30 cellular contexts compared by ENCODE assay signal in genomic region chr22:20997536-20998257, GRCh38. TPM values are rescaled to one million over a fixed set of nuclear protein-coding genes. Genes with fewer than 3 reads are reported as not detected.
DNase-seq lines count a peak whose midpoint lies in the region; ATAC-seq and TF ChIP-seq lines count a peak whose summit lies in the region.
"Had no signal": no experiment of that assay in that cellular context is flagged by ENCODE, and none has a peak within 500 bp of the region (broad histone marks: within the 10 kb centered on the region; RNA-seq: fewer than 3 reads in every experiment).

No MANE protein-coding gene starts in this region.

- H3K9me3 Mint-ChIP-seq in naive thymus-derived CD8-positive, alpha-beta T cell, result no peaks in the 10 kb centered on the region
- H3K9me3 Mint-ChIP-seq: activated T-cell treated with anti-CD3 and anti-CD28 coated beads, Interleukin-2, amount 50 U/mL, for 4 hours; CD4-positive, alpha-beta T cell; effector memory CD8-positive, alpha-beta T cell; T-cell had no signal

- TF ChIP-seq EP300 in SK-N-SH (IDR thresholded peaks at IDR 0.05; ENCODE audit: borderline replicate concordance in 1 of 2, low read depth in 1 of 2, low read length in 1 of 2), result no peak

- TF ChIP-seq CTCF in SK-N-SH (IDR thresholded peaks at IDR 0.05) (no peak), 22Rv1 (IDR thresholded peaks at IDR 0.05) (no peak), HEK293 (tag by site-specific recombination; IDR thresholded peaks at IDR 0.05) (no peak)

- peaks cover 0 to 19% (median 0%) of the 10 kb centered on the region in 3 donors for H3K36me3 Mint-ChIP-seq in naive thymus-derived CD8-positive, alpha-beta T cell
- H3K36me3 Mint-ChIP-seq: T-cell had no signal

- WGBS in SK-N-SH (ENCODE audit: low lambda C conversion rate), result 95% methylated on average over 10 of the region's 13 CpGs

- no peaks in the 10 kb centered on the region for H3K9me3 ChIP-seq in SK-N-SH
- H3K9me3 ChIP-seq in HEK293 (ENCODE audit: control insufficient read depth, insufficient read depth, low read depth, low read length), result no peaks in the 10 kb centered on the region
- H3K9me3 ChIP-seq: ascending aorta, HAP-1, ovary, SJCRH30, upper lobe of left lung had no signal

- H3K27me3 Mint-ChIP-seq in naive thymus-derived CD8-positive, alpha-beta T cell, result no peaks in the 10 kb centered on the region
- H3K27me3 Mint-ChIP-seq: CD4-positive, alpha-beta T cell; effector memory CD8-positive, alpha-beta T cell; naive thymus-derived CD4-positive, alpha-beta T cell; T-cell had no signal

- H2AFZ ChIP-seq in SK-N-SH (ENCODE audit: low read depth), result no peak overlapping the region

- H3K4me1 Mint-ChIP-seq in naive thymus-derived CD8-positive, alpha-beta T cell, result peaks cover 11 to 37% (median 28%) of the 10 kb centered on the region in 4 donors

- no peak overlapping the region for H3K4me2 ChIP-seq in SK-N-SH
- H3K4me2 ChIP-seq: smooth muscle cell had no signal

- ATAC-seq in SK-N-SH treated with all-trans-retinoic acid at 6 μM for 48 hours (no peak), HG03280 (IDR thresholded peaks at IDR 0.05; ENCODE audit: unreplicated experiment) (no peak), HG03378 (IDR thresholded peaks at IDR 0.05; ENCODE audit: unreplicated experiment) (no peak)
- ATAC-seq in naive thymus-derived CD8-positive, alpha-beta T cell, result no peak
- ATAC-seq: activated T-cell treated with anti-CD3 and anti-CD28 coated beads, Interleukin-2, amount 50 U/mL, for 4 hours; effector memory CD8-positive, alpha-beta T cell; naive thymus-derived CD4-positive, alpha-beta T cell; T-cell had no signal

- no peak overlapping the region for H3K27ac ChIP-seq in SK-N-SH (ENCODE audit: low read depth in 2 of 2, low read length in 1 of 2)
- H3K27ac ChIP-seq in 22Rv1, result peak overlapping the region; percentile 99
- H3K27ac ChIP-seq in HEK293 (ENCODE audit: extremely low read depth, low read depth, low read length), result no peak overlapping the region
- H3K27ac ChIP-seq: ascending aorta, cardiac muscle cell, coronary artery, SJCRH30, upper lobe of left lung had no signal

- CTCF ChIA-PET in SK-N-SH (lab: Yijun Ruan, JAX) (no interaction called here), HEK293 (lab: Yijun Ruan, JAX) (no interaction called here)

- peak overlapping the region in 6 of 10 donors; percentile 4 to 91 (median 49) for H3K27ac Mint-ChIP-seq in naive thymus-derived CD8-positive, alpha-beta T cell

- no peak for DNase-seq in SK-N-SH
- DNase-seq in naive thymus-derived CD8-positive, alpha-beta T cell, result no peak
- DNase-seq in NCI-H1105 treated with DMSO at 0.1 percent for 48 hours (lab: John Stamatoyannopoulos, UW), result no peak
- DNase-seq: 8988T; activated CD4-positive, alpha-beta T cell treated with anti-CD3 and anti-CD28 coated beads for 1 hour; activated T-cell treated with anti-CD3 and anti-CD28 coated beads, Interleukin-2, amount 50 U/mL, for 4 hours; CD4-positive, alpha-beta T cell; effector memory CD8-positive, alpha-beta T cell; midbrain; naive thymus-derived CD4-positive, alpha-beta T cell; NCI-H1436; NCI-H748 treated with DMSO at 0.1 percent for 48 hours; ovary; retina; SJCRH30; stimulated activated CD4-positive, alpha-beta T cell treated with anti-CD3 and anti-CD28 coated beads, Interleukin-2, amount 100 ng/mL, for 48 hours; substantia nigra; T-cell had no signal

- H3K36me3 ChIP-seq in SK-N-SH (replicated peaks in 1 of 2; ENCODE audit: control insufficient read depth in 1 of 2, insufficient read depth in 2 of 2, low read length in 1 of 2), result peaks cover 7 to 49% of the 10 kb centered on the region in 2 experiments
- H3K36me3 ChIP-seq in HEK293 (ENCODE audit: control insufficient read depth in 2 of 2, insufficient read depth in 1 of 2, low read length in 2 of 2), result peaks cover 0 to 79% of the 10 kb centered on the region in 2 experiments; a peak in 1 of 3 replicates
- H3K36me3 ChIP-seq: ovary had no signal

- peaks cover 12 to 26% of the 10 kb centered on the region in 2 experiments; a peak in 3 of 4 replicates for H3K4me1 ChIP-seq in SK-N-SH (ENCODE audit: control insufficient read depth in 1 of 2, insufficient read depth in 2 of 2, low read depth in 1 of 2, low read length in 1 of 2)
- no peaks in the 10 kb centered on the region for H3K4me1 ChIP-seq in HEK293 (ENCODE audit: control insufficient read depth, insufficient read depth, low read length)

- 0 out of 2 replicates have a peak, but pooled peaks cover 5% of the 10 kb centered on the region for H4K20me1 ChIP-seq in SK-N-SH (ENCODE audit: insufficient read depth)

- H3K4me3 ChIP-seq in SK-N-SH (ENCODE audit: low read depth in 2 of 2, low read length in 1 of 2) (no peak overlapping the region), HEK293 (ENCODE audit: low read depth, low read length) (no peak overlapping the region)
- H3K4me3 ChIP-seq: ascending aorta, cardiac muscle cell, coronary artery, HAP-1, ovary, SJCRH30, smooth muscle cell, upper lobe of left lung had no signal

- H3K9me2 ChIP-seq in SK-N-SH, result no peaks in the 10 kb centered on the region

- no peaks in the 10 kb centered on the region for H3K27me3 ChIP-seq in SK-N-SH (ENCODE audit: insufficient read depth)
- H3K27me3 ChIP-seq: ascending aorta, cardiac muscle cell, ovary, SJCRH30, upper lobe of left lung had no signal

- H3K4me3 Mint-ChIP-seq in naive thymus-derived CD8-positive, alpha-beta T cell, result no peak overlapping the region
- H3K4me3 Mint-ChIP-seq: activated T-cell treated with anti-CD3 and anti-CD28 coated beads, Interleukin-2, amount 50 U/mL, for 4 hours; effector memory CD8-positive, alpha-beta T cell; T-cell had no signal

- peaks cover 24% of the 10 kb centered on the region for H3K79me2 ChIP-seq in SK-N-SH (ENCODE audit: insufficient read depth)

- POLR2A ChIA-PET in SK-N-SH (lab: Yijun Ruan, JAX) (interaction anchor here (1.2 to 3.3 kb wide), 4 partner anchors 7 to 17 kb away, joined by 3 to 18 read pairs (median 9); partner anchors contain the start of genes LZTR1 and P2RX6), HEK293 (lab: Yijun Ruan, JAX) (interaction anchor here (0.6 to 5.9 kb wide), 4 partner anchors 16 to 141 kb away, joined by 3 to 80 read pairs (median 6); partner anchors contain the start of gene LZTR1)
- POLR2A ChIA-PET in naive thymus-derived CD8-positive, alpha-beta T cell (lab: Charles Lee), result interaction anchor here (1.4 kb wide), 1 partner anchor 13 kb away, joined by 5 read pairs; no protein-coding TSS in a partner anchor

- H3F3A ChIP-seq in SK-N-SH (replicated peaks; ENCODE audit: insufficient read depth), result peaks cover 13% of the 10 kb centered on the region

- H3K9ac ChIP-seq in SK-N-SH, result no peak overlapping the region

- no peak for TF ChIP-seq RAD21 in SK-N-SH (IDR thresholded peaks at IDR 0.05; ENCODE audit: low read length)

TF ChIP-seq in SK-N-SH, 30 proteins besides CTCF, POLR2A, EP300 and RAD21 (continues in another document):
- peak; percentile 40; the same call in 1 of the 2 replicates for TF ChIP-seq POLR2AphosphoS5 (IDR thresholded peaks at IDR 0.05; ENCODE audit: low read depth, low read length)

TF ChIP-seq in SK-N-SH treated with all-trans-retinoic acid at 6 μM for 48 hours, 23 proteins besides CTCF, POLR2A, EP300 and RAD21 (continues in another document):
- TF ChIP-seq TOX (CRISPR knock-in tag; IDR thresholded peaks at IDR 0.05; ENCODE audit: borderline replicate concordance), result no peak
- TF ChIP-seq ZNF8 (CRISPR knock-in tag; IDR thresholded peaks at IDR 0.05), result no peak
- no peak for TF ChIP-seq ZFP30 (CRISPR knock-in tag; IDR thresholded peaks at IDR 0.05)
- no peak for TF ChIP-seq ESRRG (CRISPR knock-in tag; IDR thresholded peaks at IDR 0.05)
- no peak for TF ChIP-seq BACH2 (CRISPR knock-in tag; IDR thresholded peaks at IDR 0.05; ENCODE audit: borderline replicate concordance)
- no peak for TF ChIP-seq PPARA (CRISPR knock-in tag; IDR thresholded peaks at IDR 0.05; ENCODE audit: borderline replicate concordance)
- TF ChIP-seq ISL1 (CRISPR knock-in tag; IDR thresholded peaks at IDR 0.05), result no peak

TF ChIP-seq in HEK293, 187 proteins besides CTCF, POLR2A, EP300 and RAD21 (continues in another document):
- no peak for TF ChIP-seq ZNF426 (tag by site-specific recombination; IDR thresholded peaks at IDR 0.05)
- no peak for TF ChIP-seq ZNF416 (tag by site-specific recombination; IDR thresholded peaks at IDR 0.05)
- no peak for TF ChIP-seq ZEB2 (tag by site-specific recombination; IDR thresholded peaks at IDR 0.05)
- TF ChIP-seq ZNF140 (tag by site-specific recombination; IDR thresholded peaks at IDR 0.05), result no peak
- TF ChIP-seq ZSCAN30 (tag by site-specific recombination; IDR thresholded peaks at IDR 0.05), result no peak
- no peak for TF ChIP-seq ZNF112 (tag by site-specific recombination; IDR thresholded peaks at IDR 0.05)
- no peak for TF ChIP-seq ZNF585B (tag by site-specific recombination; IDR thresholded peaks at IDR 0.05)

RNA-seq across cellular contexts. Expression of gene THAP7, which starts 4.2 kb away (rescaled TPM):
- polyA plus RNA-seq in SK-N-SH (2012; rRNA removed), result 26.3 and 32.0 TPM in 2 replicates
- 13.8 and 18.1 TPM in 2 replicates for polyA plus RNA-seq in SK-N-SH (2012; cell fraction: cytosol; rRNA removed)
- 74.4 and 90.6 TPM in 2 replicates for polyA plus RNA-seq in SK-N-SH (2012; cell fraction: nucleus; rRNA removed)
- 10 to 100 TPM; 68.5 to 70.5 TPM for total RNA-seq in naive thymus-derived CD8-positive, alpha-beta T cell
- 10 to 100 TPM; 31.7 to 55.5 (median 41.1) TPM for polyA plus RNA-seq in naive thymus-derived CD8-positive, alpha-beta T cell

RNA-seq across cellular contexts. Expression of gene LZTR1, which starts 15.6 kb away (rescaled TPM):
- 37.7 and 41.5 TPM in 2 replicates for polyA plus RNA-seq in SK-N-SH (2012; rRNA removed)
- polyA plus RNA-seq in SK-N-SH (2012; cell fraction: cytosol; rRNA removed), result 11.9 and 15.0 TPM in 2 replicates
- 294 and 344 TPM in 2 replicates for polyA plus RNA-seq in SK-N-SH (2012; cell fraction: nucleus; rRNA removed)
- 100 to 1,000 TPM in 1 of 2 experiments, 10 to 100 TPM in 1; 92.9 to 103 TPM for total RNA-seq in naive thymus-derived CD8-positive, alpha-beta T cell
- 10 to 100 TPM in 2 of 3 donors, 1 to 10 TPM in 1; 8.6 to 14.5 (median 12.3) TPM for polyA plus RNA-seq in naive thymus-derived CD8-positive, alpha-beta T cell

RNA-seq across cellular contexts. Expression of gene P2RX6, which starts 17.3 kb away (rescaled TPM):
- 7.1 and 12.9 TPM in 2 replicates for polyA plus RNA-seq in SK-N-SH (2012; rRNA removed)
- polyA plus RNA-seq in SK-N-SH (2012; cell fraction: cytosol; rRNA removed), result 1.4 and 2.6 TPM in 2 replicates
- 78.5 and 91.0 TPM in 2 replicates for polyA plus RNA-seq in SK-N-SH (2012; cell fraction: nucleus; rRNA removed)
- total RNA-seq in naive thymus-derived CD8-positive, alpha-beta T cell, result 1 to 10 TPM; 2.7 to 4.5 TPM
- 1 to 10 TPM in 1 of 3 donors, under 1 TPM in 2; 0.25 to 1.1 (median 0.74) TPM for polyA plus RNA-seq in naive thymus-derived CD8-positive, alpha-beta T cell
- total RNA-seq: ascending aorta, kidney epithelial cell had no signal

RNA-seq across cellular contexts. Expression of gene AIFM3, which starts 30.6 kb away (rescaled TPM):
- polyA plus RNA-seq in SK-N-SH (2012; rRNA removed), result 1.3 and 1.7 TPM in 2 replicates
- polyA plus RNA-seq in SK-N-SH (2012; cell fraction: cytosol; rRNA removed), result 0.77 and 0.98 TPM in 2 replicates
- 4.7 and 6.1 TPM in 2 replicates for polyA plus RNA-seq in SK-N-SH (2012; cell fraction: nucleus; rRNA removed)
- 1 to 10 TPM in 1 of 2 experiments, under 1 TPM in 1; 0.47 to 1.3 TPM for total RNA-seq in naive thymus-derived CD8-positive, alpha-beta T cell
- under 1 TPM; 0.16 to 0.53 (median 0.32) TPM for polyA plus RNA-seq in naive thymus-derived CD8-positive, alpha-beta T cell
- total RNA-seq: ascending aorta, SJCRH30 had no signal
- polyA plus RNA-seq: smooth muscle cell had no signal

RNA-seq across cellular contexts. Expression of gene SLC7A4, which starts 34.7 kb away (rescaled TPM):
- polyA plus RNA-seq in SK-N-SH (2012; rRNA removed), result 0.02 TPM in 1 of 2 replicates, not detected in the other
- 0.01 and 0.04 TPM in 2 replicates for polyA plus RNA-seq in SK-N-SH (2012; cell fraction: cytosol; rRNA removed)
- polyA plus RNA-seq in SK-N-SH (2012; cell fraction: nucleus; rRNA removed), result 0.07 and 0.11 TPM in 2 replicates
- 1 to 10 TPM in 1 of 2 experiments, under 1 TPM in 1; 0.69 to 1.3 TPM for total RNA-seq in naive thymus-derived CD8-positive, alpha-beta T cell
- 1 to 10 TPM in 2 of 3 donors, under 1 TPM in 1; 0.99 to 1.4 (median 1.2) TPM for polyA plus RNA-seq in naive thymus-derived CD8-positive, alpha-beta T cell
- total RNA-seq: CD4-positive, alpha-beta T cell; SJCRH30 had no signal
